9 cellular contexts compared by ENCODE assay signal in genomic region chr2:109663721-109664120, GRCh38. TPM values are rescaled to one million over a fixed set of nuclear protein-coding genes. Genes with fewer than 3 reads are reported as not detected.
DNase-seq lines count a peak whose midpoint lies in the region; ATAC-seq and TF ChIP-seq lines count a peak whose summit lies in the region.
"Had no signal": no experiment of that assay in that cellular context is flagged by ENCODE, and none has a peak within 500 bp of the region (broad histone marks: within the 10 kb centered on the region; RNA-seq: fewer than 3 reads in every experiment).

No MANE protein-coding gene starts in this region.

- H3K36me3 ChIP-seq in PC-3 (ENCODE audit: low read depth, low read length) (no peaks in the 10 kb centered on the region), osteoblast (ENCODE audit: insufficient read depth, low read length) (no peaks in the 10 kb centered on the region), upper lobe of right lung (no peaks in the 10 kb centered on the region)

- DNase-seq in DMS 273 treated with DMSO at 0.1 percent for 48 hours (lab: John Stamatoyannopoulos, UW): peak; percentile 90
- peak; percentile 46 for DNase-seq in PC-3
- peak; percentile 89 for DNase-seq in fibroblast of mammary gland (ENCODE audit: low read depth)
- DNase-seq in osteoblast (ENCODE audit: insufficient read length, low spot score, missing footprints): peak; percentile 75
- DNase-seq in upper lobe of right lung: no peak
- DNase-seq in CD1c-positive myeloid dendritic cell (ENCODE audit: extremely low spot score): no peak
- DNase-seq: T-helper 2 cell had no signal

- H4K20me1 ChIP-seq in PC-3 (ENCODE audit: low read length) (no peaks in the 10 kb centered on the region), osteoblast (ENCODE audit: insufficient read depth, low read length) (no peaks in the 10 kb centered on the region)

- ATAC-seq in PC-3 (no peak), GM19395 (IDR thresholded peaks at IDR 0.05; ENCODE audit: unreplicated experiment) (no peak), HG02623 (IDR thresholded peaks at IDR 0.05; ENCODE audit: unreplicated experiment) (no peak), upper lobe of right lung (no peak)

- H3K27ac ChIP-seq in PC-3 (ENCODE audit: low read length) (no peak overlapping the region), osteoblast (ENCODE audit: low read depth, low read length) (no peak overlapping the region), upper lobe of right lung (no peak overlapping the region)

- H3K9ac ChIP-seq in PC-3 (ENCODE audit: low read length): no peak overlapping the region

- CTCF ChIA-PET in PC-3 (lab: Charles Lee): interaction anchor here (1.7 kb wide), 1 partner anchor 117 kb away, joined by 20 read pairs; no protein-coding TSS in a partner anchor

- H2AFZ ChIP-seq in PC-3 (ENCODE audit: low read length) (no peak overlapping the region), osteoblast (ENCODE audit: low read length) (no peak overlapping the region)

- TF ChIP-seq CTCF in PC-3 (conservative IDR thresholded peaks at IDR 0.05; ENCODE audit: low read depth, low read length) (no peak), fibroblast of mammary gland (conservative IDR thresholded peaks at IDR 0.05; ENCODE audit: control insufficient read depth, insufficient read depth, low read depth, low read length) (no peak), osteoblast (IDR thresholded peaks at IDR 0.05; ENCODE audit: extremely low read depth, low read depth, low read length) (no peak), upper lobe of right lung (IDR thresholded peaks at IDR 0.05) (no peak)

- H3K4me1 ChIP-seq in PC-3 (ENCODE audit: insufficient read depth, low read length) (no peaks in the 10 kb centered on the region), osteoblast (ENCODE audit: insufficient read depth, low read length) (peaks cover 7% of the 10 kb centered on the region), upper lobe of right lung (no peaks in the 10 kb centered on the region)

- POLR2A ChIA-PET in PC-3 (lab: Charles Lee; ENCODE audit: unreplicated experiment): no interaction called here

- H3K9me3 ChIP-seq in PC-3 (ENCODE audit: low read length) (no peaks in the 10 kb centered on the region), osteoblast (ENCODE audit: low read depth, low read length) (no peaks in the 10 kb centered on the region), upper lobe of right lung (no peaks in the 10 kb centered on the region)

- H3K9me2 ChIP-seq in PC-3 (replicated peaks; ENCODE audit: low read length): no peaks in the 10 kb centered on the region

- no TSS peak for BruUV-seq in PC-3 (replicated peaks; lab: Mats Ljungman, UMichigan)

- peaks cover 9% of the 10 kb centered on the region; the same call in 1 of the 2 replicates for H3K27me3 ChIP-seq in PC-3 (ENCODE audit: low read length)
- no peaks in the 10 kb centered on the region for H3K27me3 ChIP-seq in osteoblast (ENCODE audit: insufficient read depth, low read length)
- H3K27me3 ChIP-seq in upper lobe of right lung: no peaks in the 10 kb centered on the region

- no peaks in the 10 kb centered on the region for H3F3A ChIP-seq in PC-3 (ENCODE audit: low read length, unreplicated experiment)

- no peak overlapping the region for H3K4me2 ChIP-seq in PC-3 (ENCODE audit: low read length)
- peak overlapping the region; percentile 5 for H3K4me2 ChIP-seq in osteoblast (ENCODE audit: insufficient read depth, low read length)

- intact Hi-C loops in PC-3 (cut with micrococcal nuclease): loop anchor here (1.0 kb wide), 1 partner anchor 117 kb away; no protein-coding TSS in a partner anchor
- intact Hi-C loops in upper lobe of right lung (cut with DNase I): no loop called here

- H3K4me3 ChIP-seq in PC-3 (ENCODE audit: low read length) (no peak overlapping the region), fibroblast of mammary gland (ENCODE audit: control insufficient read depth, low read depth, low read length) (no peak overlapping the region), osteoblast (ENCODE audit: insufficient read depth, low read length) (no peak overlapping the region), upper lobe of right lung (no peak overlapping the region)

- no peaks in the 10 kb centered on the region for H3K79me2 ChIP-seq in PC-3 (ENCODE audit: low read length)
- no peaks in the 10 kb centered on the region for H3K79me2 ChIP-seq in osteoblast (ENCODE audit: insufficient read depth, low read length)

RNA-seq across cellular contexts. Expression of gene SOWAHC, which starts 49.6 kb away (rescaled TPM):
- total RNA-seq in PC-3 (2014; rRNA removed) (27.4 and 41.1 TPM in 2 replicates), osteoblast (14.7 and 17.7 TPM in 2 replicates), upper lobe of right lung (19.9 TPM)

RNA-seq across cellular contexts. Expression of gene SEPTIN10, which starts 50.0 kb away (rescaled TPM):
- total RNA-seq in PC-3 (2014; rRNA removed): 22.1 and 36.1 TPM in 2 replicates
- total RNA-seq in osteoblast: 101 and 107 TPM in 2 replicates
- 83.7 TPM for total RNA-seq in upper lobe of right lung

Comparison
In these comparisons a context has a peak if more than half of its experiments do, and no peak if none do; other contexts are left out.
1. DNase-seq: peak in DMS 273 treated with DMSO at 0.1 percent for 48 hours (single experiment), PC-3 (single experiment), fibroblast of mammary gland (single experiment) and osteoblast (single experiment); none in upper lobe of right lung (single experiment) and CD1c-positive myeloid dendritic cell (single experiment).